Comparison of ENCODE assay signal across 8 cellular contexts in the genomic region with DNA sequence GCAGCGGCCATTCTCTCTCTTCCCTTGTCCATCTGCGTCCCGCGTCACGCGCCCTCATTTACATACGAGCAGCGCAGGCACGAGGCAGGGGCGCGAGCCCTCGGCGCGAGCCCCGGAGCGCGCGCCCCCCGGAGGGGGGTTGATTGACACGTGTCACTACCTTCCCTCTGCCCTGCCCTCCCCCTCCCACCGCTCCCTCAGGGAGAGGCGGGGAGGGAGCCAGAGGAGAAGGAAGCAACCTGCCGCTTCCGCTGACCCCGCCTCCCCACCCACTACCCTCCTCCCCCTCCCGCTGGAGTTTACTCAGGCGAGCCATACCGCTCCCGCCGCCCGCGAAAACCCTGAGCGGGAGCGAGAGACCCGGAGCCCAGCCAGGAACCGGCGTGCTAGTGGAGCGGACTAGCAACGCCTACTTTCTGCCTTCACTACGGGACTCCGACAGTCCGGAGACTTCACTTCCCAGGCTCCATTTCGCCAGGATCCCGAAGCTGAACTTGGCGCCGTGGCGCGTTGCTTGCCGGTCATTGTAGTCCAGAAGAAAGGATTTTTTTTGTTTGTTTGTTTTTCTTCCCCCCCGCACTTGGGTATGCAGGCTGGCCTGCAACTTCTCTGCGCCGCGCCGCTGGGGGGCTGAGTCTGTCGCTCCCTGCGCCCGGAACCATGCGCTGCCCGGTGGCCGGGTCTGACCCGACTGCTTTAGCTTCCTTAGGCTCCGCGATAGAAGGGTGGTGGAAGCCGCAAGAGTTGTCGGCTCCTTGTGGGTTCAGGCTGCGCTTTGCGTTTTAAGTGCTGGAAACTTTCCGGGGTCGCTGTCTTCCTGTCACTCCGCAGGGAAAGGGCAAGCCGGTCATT.
DNase-seq lines count a peak whose midpoint lies in the region; ATAC-seq lines count a peak whose summit lies in the region.

A gene (minus strand): TSS at position 36 of the 852 bp plus-strand sequence. CDS start 4 bp downstream, at position 32.

- no peaks in the 10 kb centered on the region for H3K9me3 Mint-ChIP-seq in effector memory CD8-positive, alpha-beta T cell

- ATAC-seq in GM19467 (IDR thresholded peaks at IDR 0.05; ENCODE audit: unreplicated experiment): peak; percentile 72
- ATAC-seq in effector memory CD8-positive, alpha-beta T cell (replicated peaks): peak; percentile 79

- H3K4me1 Mint-ChIP-seq in effector memory CD8-positive, alpha-beta T cell (ENCODE audit: low read depth in 2 of 2): peaks cover 15 to 29% of the 10 kb centered on the region in 2 donors

- peak within 1 kb of the TSS; percentile 94 to 97 for H3K27ac Mint-ChIP-seq in effector memory CD8-positive, alpha-beta T cell

- peak; percentile 85 for DNase-seq in CMK (ENCODE audit: low read depth)
- DNase-seq in HS-27A (ENCODE audit: low read depth): peak; percentile 92
- DNase-seq in NK-92 (lab: John Stamatoyannopoulos, UW; ENCODE audit: unreplicated experiment): peak; percentile 52
- DNase-seq in activated CD8-positive, alpha-beta memory T cell treated with anti-CD3 and anti-CD28 coated beads for 4 hours (ENCODE audit: low read depth in 2 of 2): peak; percentile 67 to 74
- DNase-seq in effector memory CD8-positive, alpha-beta T cell: peak; percentile 85 to 87 (median 85)
- DNase-seq in medulla oblongata (ENCODE audit: extremely low spot score): peak; percentile 97
- DNase-seq in stimulated activated CD8-positive, alpha-beta memory T cell treated with anti-CD3 and anti-CD28 coated beads, Interleukin-12 subunit alpha, Interleukin-12 subunit beta, amount 100 ng/mL, for 1 hour (ENCODE audit: low read depth): peak; percentile 73

- no peaks in the 10 kb centered on the region for H3K27me3 Mint-ChIP-seq in effector memory CD8-positive, alpha-beta T cell

- peaks cover 10% of the 10 kb centered on the region for H3K36me3 Mint-ChIP-seq in effector memory CD8-positive, alpha-beta T cell (ENCODE audit: insufficient read depth)

- H3K4me3 Mint-ChIP-seq in effector memory CD8-positive, alpha-beta T cell: peak within 1 kb of the TSS; percentile 87 to 93

Comparison
In these comparisons a context has a peak if more than half of its experiments do, and no peak if none do; other contexts are left out.
1. Peak in every context shown above with its lines: DNase-seq and ATAC-seq.